ENCODE assay signal across 21 cellular contexts in the genomic region with DNA sequence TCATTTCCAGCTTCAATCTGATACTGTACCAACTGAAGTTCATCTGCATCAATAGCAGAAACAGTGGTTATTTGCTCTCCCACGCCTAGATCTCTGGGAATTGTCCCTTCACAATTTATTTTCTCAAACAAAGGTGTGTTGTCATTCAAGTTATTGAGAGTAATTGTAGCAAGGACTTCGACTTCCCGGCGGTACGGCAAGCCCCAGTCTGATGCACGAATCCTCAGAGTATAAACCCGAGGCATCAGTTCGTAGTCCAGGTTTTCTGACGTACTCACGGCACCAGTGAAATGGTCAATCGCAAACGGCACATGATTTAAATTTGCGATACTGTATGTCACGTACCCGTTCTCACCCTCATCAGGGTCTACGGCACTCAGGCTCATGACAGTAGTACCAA.
"Had no signal": no experiment of that assay in that cellular context is flagged by ENCODE, and none has a peak within 500 bp of the region (broad histone marks: within the 10 kb centered on the region; RNA-seq: fewer than 3 reads in every experiment).

No MANE protein-coding gene starts in this region.

- H3K9ac ChIP-seq: neural progenitor cell, parathyroid adenoma had no signal

- H3K27ac ChIP-seq: coronary artery, esophagus squamous epithelium, neural progenitor cell, parathyroid adenoma, stomach, thyroid gland, upper lobe of left lung, uterus had no signal

- H3K36me3 ChIP-seq: uterus had no signal

- H3K9me3 ChIP-seq: esophagus squamous epithelium, sigmoid colon, stomach, thyroid gland, upper lobe of left lung, uterus had no signal

- ATAC-seq: left cardiac atrium; naive thymus-derived CD4-positive, alpha-beta T cell; stimulated activated effector memory CD8-positive, alpha-beta T cell treated with anti-CD3 and anti-CD28 coated beads, Interleukin-12 subunit alpha, Interleukin-12 subunit beta, amount 100 ng/mL, for 72 hours had no signal

- H3K27me3 ChIP-seq: esophagus squamous epithelium, neural progenitor cell, sigmoid colon, stomach, thyroid gland, upper lobe of left lung, uterus had no signal

- H3K4me1 ChIP-seq: parathyroid adenoma, thyroid gland had no signal

- DNase-seq: dermis blood vessel endothelial cell; effector memory CD4-positive, alpha-beta T cell; erythroblast; esophagus squamous epithelium; foreskin melanocyte; glutamatergic neuron; left cardiac atrium; naive thymus-derived CD4-positive, alpha-beta T cell; sigmoid colon; stimulated activated CD4-positive, alpha-beta T cell treated with anti-CD3 and anti-CD28 coated beads, Interleukin-2, amount 100 ng/mL, for 24 hours; stimulated activated CD4-positive, alpha-beta T cell treated with anti-CD3 and anti-CD28 coated beads, Interleukin-4, amount 100 ng/mL, for 24 hours; stimulated activated naive CD4-positive, alpha-beta T cell treated with Interleukin-2 at 50 U/mL for 16 hours; stomach; thyroid gland; upper lobe of left lung; uterus had no signal

- H3K4me3 ChIP-seq: coronary artery, esophagus squamous epithelium, lung, neural progenitor cell, sigmoid colon, stomach, thyroid gland, upper lobe of left lung, uterus had no signal
